25 cellular contexts compared by ENCODE assay signal in the genomic region with DNA sequence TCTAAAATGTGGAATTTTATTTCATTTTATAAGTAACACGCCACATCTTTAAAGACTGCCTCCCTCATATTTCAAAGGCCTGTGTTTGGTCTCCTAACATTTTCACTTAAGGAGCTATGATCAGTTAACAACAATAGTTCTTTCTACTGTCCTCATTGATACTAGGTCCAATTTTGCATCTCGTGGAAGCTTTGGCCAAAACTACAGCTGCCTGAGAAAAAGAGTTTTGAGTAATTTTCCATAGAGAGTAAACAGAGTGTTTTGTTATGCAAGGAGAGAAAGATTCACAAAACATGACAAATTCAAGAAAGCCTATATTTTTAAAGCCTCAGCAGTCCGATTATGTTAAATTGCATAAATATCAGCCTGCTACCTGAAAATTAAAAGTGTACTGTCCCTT. TPM values are rescaled to one million over a fixed set of nuclear protein-coding genes. Genes with fewer than 3 reads are reported as not detected.
DNase-seq lines count a peak whose midpoint lies in the region; ATAC-seq and TF ChIP-seq lines count a peak whose summit lies in the region.
"Had no signal": no experiment of that assay in that cellular context is flagged by ENCODE, and none has a peak within 500 bp of the region (broad histone marks: within the 10 kb centered on the region; RNA-seq: fewer than 3 reads in every experiment).

No MANE protein-coding gene starts in this region.

- H4K20me1 ChIP-seq in GM23338 (replicated peaks; ENCODE audit: insufficient read depth) = no peaks in the 10 kb centered on the region

- H3K79me2 ChIP-seq in GM23338 (replicated peaks; ENCODE audit: insufficient read depth) = no peaks in the 10 kb centered on the region

- TF ChIP-seq POLR2A in sigmoid colon (IDR thresholded peaks at IDR 0.05) = no peak

- no peak for ATAC-seq in GM23338
- ATAC-seq in HG03175 (IDR thresholded peaks at IDR 0.05; ENCODE audit: unreplicated experiment) = no peak
- ATAC-seq: activated T-cell treated with anti-CD3 and anti-CD28 coated beads, Interleukin-2, amount 50 U/mL, for 72 hours; esophagus mucosa; stimulated activated effector memory CD8-positive, alpha-beta T cell treated with anti-CD3 and anti-CD28 coated beads, Interleukin-12 subunit alpha, Interleukin-12 subunit beta, amount 100 ng/mL, for 72 hours; T-cell had no signal

- DNase-seq in GM23338 (ENCODE audit: low spot score) (no peak), SK-N-MC (ENCODE audit: low read depth, low spot score) (no peak), sigmoid colon (no peak), WERI-Rb-1 (no peak), NCI-H2107 treated with DMSO at 0.1 percent for 48 hours (lab: John Stamatoyannopoulos, UW; ENCODE audit: unreplicated experiment) (no peak)
- DNase-seq: activated CD4-positive, alpha-beta T cell treated with anti-CD3 and anti-CD28 coated beads, Interleukin-2, amount 50 U/mL, for 48 hours; activated naive CD4-positive, alpha-beta T cell treated with Interleukin-2 at 50 U/mL for 16 hours; activated T-cell treated with anti-CD3 and anti-CD28 coated beads, Interleukin-2, amount 50 U/mL, for 72 hours; CD4-positive, alpha-beta T cell; GOT3; KG1; NCI-H1092 treated with DMSO at 0.1 percent for 48 hours; NCI-H187; NCI-H2171; NCI-H510A; nucleus accumbens; RPMI8226; T-cell had no signal

- WGBS in mesodermal cell (ENCODE audit: insufficient coverage in 2 of 2), 2 experiments = no CpG with 5 or more reads among the region's 3 CpGs
- 54 to 64% methylated on average over 3 of the region's 3 CpGs for WGBS in sigmoid colon, 2 donors

- H3K4me3 ChIP-seq in GM23338 (peak overlapping the region; percentile 5; the same call in 1 of the 2 replicates), SK-N-MC (no peak overlapping the region; the same call in 1 of the 2 replicates), mesodermal cell (ENCODE audit: extremely low read depth, insufficient read depth, low read length, poor library complexity, severe bottlenecking) (no peak overlapping the region), sigmoid colon (no peak overlapping the region), WERI-Rb-1 (ENCODE audit: low read depth, low read length) (no peak overlapping the region)
- H3K4me3 ChIP-seq: prostate gland had no signal

- H3K4me2 ChIP-seq in GM23338 = peak overlapping the region; percentile 29

- peaks cover 8% of the 10 kb centered on the region for H3K27me3 Mint-ChIP-seq in GM23338 (ENCODE audit: insufficient read depth, low read depth, poor library complexity)
- H3K27me3 Mint-ChIP-seq: CD4-positive, alpha-beta T cell; dendritic cell treated with granulocyte-macrophage colony-stimulating factor and Interleukin-4, amounts not matched to agents 40 ng/mL and 50 ng/mL, for 4 days; memory B cell; T-cell had no signal

- no peaks in the 10 kb centered on the region for H3K36me3 Mint-ChIP-seq in GM23338 (ENCODE audit: low read depth)
- H3K36me3 Mint-ChIP-seq: memory B cell; stimulated activated effector memory CD8-positive, alpha-beta T cell treated with anti-CD3 and anti-CD28 coated beads, Interleukin-12 subunit alpha, Interleukin-12 subunit beta, amount 100 ng/mL, for 72 hours; T-cell had no signal

- H3K4me1 Mint-ChIP-seq in GM23338 = peaks cover 49% of the 10 kb centered on the region
- H3K4me1 Mint-ChIP-seq: memory B cell; stimulated activated effector memory CD8-positive, alpha-beta T cell treated with anti-CD3 and anti-CD28 coated beads, Interleukin-12 subunit alpha, Interleukin-12 subunit beta, amount 100 ng/mL, for 72 hours; T-cell had no signal

- no peak overlapping the region for H3K27ac Mint-ChIP-seq in GM23338
- H3K27ac Mint-ChIP-seq: activated T-cell treated with anti-CD3 and anti-CD28 coated beads, Interleukin-2, amount 50 U/mL, for 72 hours; CD4-positive, alpha-beta T cell; dendritic cell treated with granulocyte-macrophage colony-stimulating factor and Interleukin-4, amounts not matched to agents 40 ng/mL and 50 ng/mL, for 4 days; memory B cell; stimulated activated effector memory CD8-positive, alpha-beta T cell treated with anti-CD3 and anti-CD28 coated beads, Interleukin-12 subunit alpha, Interleukin-12 subunit beta, amount 100 ng/mL, for 72 hours; T-cell had no signal

- intact Hi-C loops in sigmoid colon (cut with DNase I) = no loop called here

- no peaks in the 10 kb centered on the region for H3K9me3 Mint-ChIP-seq in GM23338
- H3K9me3 Mint-ChIP-seq: dendritic cell treated with granulocyte-macrophage colony-stimulating factor and Interleukin-4, amounts not matched to agents 40 ng/mL and 50 ng/mL, for 4 days had no signal

- H3K27me3 ChIP-seq in GM23338 (ENCODE audit: insufficient read depth) (no peaks in the 10 kb centered on the region), sigmoid colon (no peaks in the 10 kb centered on the region), WERI-Rb-1 (ENCODE audit: insufficient read depth, low read depth, severe bottlenecking) (no peaks in the 10 kb centered on the region)

- TF ChIP-seq CTCF in GM23338 (conservative IDR thresholded peaks at IDR 0.05; ENCODE audit: low read depth in 2 of 2) (no peak), sigmoid colon (IDR thresholded peaks at IDR 0.05) (no peak), WERI-Rb-1 (IDR thresholded peaks at IDR 0.05; ENCODE audit: low read depth, low read length) (no peak)

- H3K9ac ChIP-seq in SK-N-MC (ENCODE audit: insufficient read length) = no peak overlapping the region

- H3K4me1 ChIP-seq in GM23338 (ENCODE audit: insufficient read depth) (peaks cover 57% of the 10 kb centered on the region), mesodermal cell (ENCODE audit: control insufficient read depth, insufficient read depth, low read length, poor library complexity, severe bottlenecking) (peaks cover 9% of the 10 kb centered on the region), sigmoid colon (peaks cover 0 to 46% (median 11%) of the 10 kb centered on the region in 4 donors)
- H3K4me1 ChIP-seq: prostate gland had no signal

- H3K27ac ChIP-seq in GM23338 (ENCODE audit: low read depth) (peak overlapping the region; percentile 84), SK-N-MC (peak overlapping the region; percentile 45), mesodermal cell (ENCODE audit: low read depth, low read length, severe bottlenecking) (peak overlapping the region; percentile 7), sigmoid colon (peak overlapping the region; percentile 7 to 65 (median 36)), WERI-Rb-1 (no peak overlapping the region)

- H3K9me2 ChIP-seq in GM23338 (ENCODE audit: insufficient read depth) = no peaks in the 10 kb centered on the region

- no peak overlapping the region for H2AFZ ChIP-seq in GM23338

- H3K9me3 ChIP-seq in SK-N-MC (ENCODE audit: low read depth, low read length) (no peaks in the 10 kb centered on the region), mesodermal cell (ENCODE audit: control insufficient read depth, low read length) (no peaks in the 10 kb centered on the region), sigmoid colon (no peaks in the 10 kb centered on the region), WERI-Rb-1 (ENCODE audit: severe bottlenecking) (no peaks in the 10 kb centered on the region)
- H3K9me3 ChIP-seq: prostate gland had no signal

- TF ChIP-seq EP300 in sigmoid colon (IDR thresholded peaks at IDR 0.05) = no peak

- H3F3A ChIP-seq in GM23338 (replicated peaks; ENCODE audit: low read depth) = no peaks in the 10 kb centered on the region

- peak overlapping the region; percentile 35; the same call in 1 of the 3 replicates for H3K4me3 Mint-ChIP-seq in GM23338
- H3K4me3 Mint-ChIP-seq: activated T-cell treated with anti-CD3 and anti-CD28 coated beads, Interleukin-2, amount 50 U/mL, for 72 hours; CD4-positive, alpha-beta T cell; dendritic cell treated with granulocyte-macrophage colony-stimulating factor and Interleukin-4, amounts not matched to agents 40 ng/mL and 50 ng/mL, for 4 days; memory B cell; stimulated activated effector memory CD8-positive, alpha-beta T cell treated with anti-CD3 and anti-CD28 coated beads, Interleukin-12 subunit alpha, Interleukin-12 subunit beta, amount 100 ng/mL, for 72 hours; T-cell had no signal

- H3K36me3 ChIP-seq in GM23338 (ENCODE audit: insufficient read depth) = no peaks in the 10 kb centered on the region
- H3K36me3 ChIP-seq in SK-N-MC (ENCODE audit: insufficient read depth, low read length) = no peaks in the 10 kb centered on the region
- no peaks in the 10 kb centered on the region for H3K36me3 ChIP-seq in mesodermal cell (ENCODE audit: control insufficient read depth, insufficient read depth, low read length)
- H3K36me3 ChIP-seq in sigmoid colon = no peaks in the 10 kb centered on the region
- H3K36me3 ChIP-seq in WERI-Rb-1 = no peaks in the 10 kb centered on the region
- H3K36me3 ChIP-seq: prostate gland had no signal

TF ChIP-seq in GM23338, 12 proteins besides CTCF, POLR2A, EP300 and RAD21 (continues in another document):
- TF ChIP-seq NANOG (IDR thresholded peaks at IDR 0.05; ENCODE audit: borderline replicate concordance) = no peak
- no peak for TF ChIP-seq REST (IDR thresholded peaks at IDR 0.05; ENCODE audit: unreplicated experiment)
- TF ChIP-seq POLR2AphosphoS5 (IDR thresholded peaks at IDR 0.05; ENCODE audit: low read depth) = no peak

RNA-seq across cellular contexts. Expression of gene PCDH18, which starts 11.4 kb away (rescaled TPM):
- total RNA-seq in GM23338 (2014; rRNA removed; shearing (Covaris generic)) = 63.2 and 68.1 TPM in 2 replicates
- polyA plus RNA-seq in GM23338 (2016; fragmentation: Nextera tagmentation; extraction: Ambion mirVana) = 17.3 and 19.5 TPM in 2 replicates
- polyA plus RNA-seq in mesodermal cell (2013, experiment 1 of 2) = 47.9 TPM
- polyA plus RNA-seq in mesodermal cell (2013, experiment 2 of 2) = 43.3 TPM
- total RNA-seq in sigmoid colon = 100 to 1,000 TPM in 1 of 4 donors, 10 to 100 TPM in 3; 64.6 to 108 (median 70.4) TPM
- 1 to 10 TPM; 1.8 to 4.7 (median 4.2) TPM for polyA plus RNA-seq in sigmoid colon
- total RNA-seq: activated T-cell treated with anti-CD3 and anti-CD28 coated beads, Interleukin-2, amount 50 U/mL, for 72 hours; CD4-positive, alpha-beta T cell had no signal
